ENCODE assay signal across 17 cellular contexts in the genomic region with DNA sequence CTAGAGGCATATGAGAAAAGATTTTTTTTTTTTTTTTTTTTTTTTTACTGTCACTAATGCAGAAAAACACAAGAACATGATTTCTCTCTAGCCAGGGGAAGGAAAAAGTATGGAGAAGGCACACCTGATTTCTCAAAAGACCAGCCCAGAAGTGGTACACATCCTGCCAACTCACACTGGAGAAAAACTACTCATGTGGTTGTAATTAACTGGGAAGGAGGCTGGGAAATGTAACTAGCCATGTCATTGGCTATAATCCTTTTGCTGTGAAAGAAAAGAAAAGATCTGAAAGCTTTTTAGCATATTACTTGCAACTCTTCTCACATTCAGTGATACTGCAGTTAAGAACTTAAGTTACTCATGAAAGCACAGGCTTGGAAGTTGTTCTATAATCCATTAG.
A peak's percentile ranks its signal among the peaks of the same experiment; 100 is the strongest.
DNase-seq lines count a peak whose midpoint lies in the region; ATAC-seq and TF ChIP-seq lines count a peak whose summit lies in the region.
"Had no signal": no experiment of that assay in that cellular context is flagged by ENCODE, and none has a peak within 500 bp of the region (broad histone marks: within the 10 kb centered on the region; RNA-seq: fewer than 3 reads in every experiment).

No MANE protein-coding gene starts in this region.

- no peak overlapping the region for H3K27ac ChIP-seq in coronary artery
- H3K27ac ChIP-seq: C4-2B, HL-60 had no signal

- no peak overlapping the region for H3K4me3 Mint-ChIP-seq in activated T-helper 17 cell treated with anti-CD3 and anti-CD28 coated beads, Interleukin-2, amount 50 U/mL, for 72 hours

- no peaks in the 10 kb centered on the region for H3K9me3 Mint-ChIP-seq in activated T-helper 17 cell treated with anti-CD3 and anti-CD28 coated beads, Interleukin-2, amount 50 U/mL, for 72 hours

- TF ChIP-seq CTCF in AG09309 (IDR thresholded peaks at IDR 0.05; ENCODE audit: control insufficient read depth, insufficient read depth, low read depth, low read length, missing control alignments) (no peak), foreskin fibroblast (IDR thresholded peaks at IDR 0.05; ENCODE audit: low read depth, low read length) (no peak), coronary artery (IDR thresholded peaks at IDR 0.05) (no peak)

- H3K4me3 ChIP-seq in AG09309 (ENCODE audit: control insufficient read depth, low read depth, low read length), result no peak overlapping the region
- H3K4me3 ChIP-seq in foreskin fibroblast (ENCODE audit: low read depth in 1 of 2, low read length in 2 of 2), result no peak overlapping the region
- no peak overlapping the region for H3K4me3 ChIP-seq in coronary artery
- H3K4me3 ChIP-seq: GM12878 had no signal

- no peak for ATAC-seq in activated T-helper 17 cell treated with anti-CD3 and anti-CD28 coated beads, Interleukin-2, amount 50 U/mL, for 72 hours (replicated peaks)
- ATAC-seq: GM12878 had no signal

- no peaks in the 10 kb centered on the region for H3K4me1 Mint-ChIP-seq in activated T-helper 17 cell treated with anti-CD3 and anti-CD28 coated beads, Interleukin-2, amount 50 U/mL, for 72 hours
- H3K4me1 Mint-ChIP-seq: CD4-positive, alpha-beta memory T cell had no signal

- no peaks in the 10 kb centered on the region for H3K36me3 Mint-ChIP-seq in activated T-helper 17 cell treated with anti-CD3 and anti-CD28 coated beads, Interleukin-2, amount 50 U/mL, for 72 hours (ENCODE audit: low read depth)
- H3K36me3 Mint-ChIP-seq: CD4-positive, alpha-beta memory T cell had no signal

- H3K27me3 Mint-ChIP-seq in activated T-helper 17 cell treated with anti-CD3 and anti-CD28 coated beads, Interleukin-2, amount 50 U/mL, for 72 hours, result no peaks in the 10 kb centered on the region
- H3K27me3 Mint-ChIP-seq: CD4-positive, alpha-beta memory T cell had no signal

- peak; percentile 13 for DNase-seq in AG09309 (ENCODE audit: low read depth)
- DNase-seq in GM04504 (ENCODE audit: low read depth), result peak; percentile 27
- peak; percentile 40 for DNase-seq in fibroblast of gingiva (ENCODE audit: low read depth)
- peak; percentile 21 to 25 for DNase-seq in foreskin fibroblast
- DNase-seq in NCI-H2227 treated with DMSO at 0.1 percent for 48 hours (lab: John Stamatoyannopoulos, UW), result no peak
- no peak for DNase-seq in activated naive CD4-positive, alpha-beta T cell treated with Interleukin-2 at 50 U/mL for 16 hours
- no peak for DNase-seq in coronary artery (ENCODE audit: low spot score)
- DNase-seq: 8988T; BE2C; CD4-positive, alpha-beta memory T cell; DMS153; DMS79 treated with DMSO at 0.1 percent for 48 hours; GDM1 had no signal

- H3K27ac Mint-ChIP-seq in activated T-helper 17 cell treated with anti-CD3 and anti-CD28 coated beads, Interleukin-2, amount 50 U/mL, for 72 hours, result no peak overlapping the region
- H3K27ac Mint-ChIP-seq: CD4-positive, alpha-beta memory T cell had no signal

Comparison
In these comparisons a context has a peak if more than half of its experiments do, and no peak if none do; other contexts are left out.
1. DNase-seq: peak in AG09309 (single experiment), GM04504 (single experiment), fibroblast of gingiva (single experiment) and foreskin fibroblast (2 of 2); none in NCI-H2227 treated with DMSO at 0.1 percent for 48 hours (single experiment), activated naive CD4-positive, alpha-beta T cell treated with Interleukin-2 at 50 U/mL for 16 hours (single experiment) and coronary artery (single experiment).